27 cellular contexts compared by ENCODE assay signal in genomic region chr2:149370061-149370775, GRCh38.
"Had no signal": no experiment of that assay in that cellular context is flagged by ENCODE, and none has a peak within 500 bp of the region (broad histone marks: within the 10 kb centered on the region; RNA-seq: fewer than 3 reads in every experiment).

No MANE protein-coding gene starts in this region.

- H3K4me3 Mint-ChIP-seq: stimulated activated effector memory CD8-positive, alpha-beta T cell treated with anti-CD3 and anti-CD28 coated beads, Interleukin-12 subunit alpha, Interleukin-12 subunit beta, amount 100 ng/mL, for 72 hours; stimulated activated memory B cell treated with anti-CD40 and anti-IgM and Interleukin-4, amounts not matched to agents 10 μg/mL and 1 μg/mL and 100 μg/mL, for 72 hours; stimulated activated naive B cell treated with anti-CD40 and anti-IgM and Interleukin-4, amounts not matched to agents 10 μg/mL and 1 μg/mL and 100 μg/mL, for 72 hours; stimulated activated naive CD8-positive, alpha-beta T cell treated with anti-CD3 and anti-CD28 coated beads, Interleukin-15, amount 100 ng/mL, for 72 hours; stimulated activated naive CD8-positive, alpha-beta T cell treated with anti-CD3 and anti-CD28 coated beads, Interleukin-15, Interleukin-2, amounts not matched to agents 100 ng/mL and 50 ng/mL, for 24 hours; type B pancreatic cell had no signal

- H3K9me3 Mint-ChIP-seq: stimulated activated effector memory CD8-positive, alpha-beta T cell treated with anti-CD3 and anti-CD28 coated beads, Interleukin-12 subunit alpha, Interleukin-12 subunit beta, amount 100 ng/mL, for 72 hours; stimulated activated naive CD8-positive, alpha-beta T cell treated with anti-CD3 and anti-CD28 coated beads, Interleukin-15, amount 100 ng/mL, for 72 hours; stimulated activated naive CD8-positive, alpha-beta T cell treated with anti-CD3 and anti-CD28 coated beads, Interleukin-15, Interleukin-2, amounts not matched to agents 100 ng/mL and 50 ng/mL, for 24 hours had no signal

- ATAC-seq: stimulated activated effector memory CD8-positive, alpha-beta T cell treated with anti-CD3 and anti-CD28 coated beads, Interleukin-12 subunit alpha, Interleukin-12 subunit beta, amount 100 ng/mL, for 72 hours; stimulated activated memory B cell treated with anti-CD40 and anti-IgM and Interleukin-4, amounts not matched to agents 10 μg/mL and 1 μg/mL and 100 μg/mL, for 72 hours; stimulated activated naive B cell treated with anti-CD40 and anti-IgM and Interleukin-4, amounts not matched to agents 10 μg/mL and 1 μg/mL and 100 μg/mL, for 72 hours; stimulated activated naive CD8-positive, alpha-beta T cell treated with anti-CD3 and anti-CD28 coated beads, Interleukin-15, amount 100 ng/mL, for 72 hours; stimulated activated naive CD8-positive, alpha-beta T cell treated with anti-CD3 and anti-CD28 coated beads, Interleukin-15, Interleukin-2, amounts not matched to agents 100 U/mL and 50 U/mL, for 24 hours; upper lobe of right lung had no signal

- H3K27ac Mint-ChIP-seq: stimulated activated effector memory CD8-positive, alpha-beta T cell treated with anti-CD3 and anti-CD28 coated beads, Interleukin-12 subunit alpha, Interleukin-12 subunit beta, amount 100 ng/mL, for 72 hours; stimulated activated memory B cell treated with anti-CD40 and anti-IgM and Interleukin-4, amounts not matched to agents 10 μg/mL and 1 μg/mL and 100 μg/mL, for 72 hours; stimulated activated naive B cell treated with anti-CD40 and anti-IgM and Interleukin-4, amounts not matched to agents 10 μg/mL and 1 μg/mL and 100 μg/mL, for 72 hours; stimulated activated naive CD8-positive, alpha-beta T cell treated with anti-CD3 and anti-CD28 coated beads, Interleukin-15, amount 100 ng/mL, for 72 hours; stimulated activated naive CD8-positive, alpha-beta T cell treated with anti-CD3 and anti-CD28 coated beads, Interleukin-15, Interleukin-2, amounts not matched to agents 100 ng/mL and 50 ng/mL, for 24 hours; type B pancreatic cell had no signal

- H3K27ac ChIP-seq: stomach, suprapubic skin, testis, thoracic aorta, thyroid gland, tibial artery, tibial nerve, transverse colon, upper lobe of left lung, upper lobe of right lung, uterus, vagina had no signal

- H3K36me3 Mint-ChIP-seq: stimulated activated effector memory CD8-positive, alpha-beta T cell treated with anti-CD3 and anti-CD28 coated beads, Interleukin-12 subunit alpha, Interleukin-12 subunit beta, amount 100 ng/mL, for 72 hours; stimulated activated memory B cell treated with anti-CD40 and anti-IgM and Interleukin-4, amounts not matched to agents 10 μg/mL and 1 μg/mL and 100 μg/mL, for 72 hours; stimulated activated naive B cell treated with anti-CD40 and anti-IgM and Interleukin-4, amounts not matched to agents 10 μg/mL and 1 μg/mL and 100 μg/mL, for 72 hours had no signal

- H3K36me3 ChIP-seq: stomach, suprapubic skin, thoracic aorta, thyroid gland, tibial artery, tibial nerve, transverse colon, upper lobe of left lung, upper lobe of right lung, uterus, vagina had no signal

- H3K4me3 ChIP-seq: stomach, suprapubic skin, testis, thoracic aorta, thyroid gland, tibial artery, tibial nerve, transverse colon, upper lobe of left lung, upper lobe of right lung, uterus, vagina had no signal

- H3K9me3 ChIP-seq: stomach, suprapubic skin, testis, thoracic aorta, thyroid gland, tibial artery, tibial nerve, transverse colon, upper lobe of left lung, upper lobe of right lung, uterus, vagina had no signal

- H3K4me1 ChIP-seq: testis, tibial artery, upper lobe of left lung, upper lobe of right lung, uterus, vagina had no signal

- H3K4me1 Mint-ChIP-seq: stimulated activated effector memory CD8-positive, alpha-beta T cell treated with anti-CD3 and anti-CD28 coated beads, Interleukin-12 subunit alpha, Interleukin-12 subunit beta, amount 100 ng/mL, for 72 hours; stimulated activated memory B cell treated with anti-CD40 and anti-IgM and Interleukin-4, amounts not matched to agents 10 μg/mL and 1 μg/mL and 100 μg/mL, for 72 hours; stimulated activated naive B cell treated with anti-CD40 and anti-IgM and Interleukin-4, amounts not matched to agents 10 μg/mL and 1 μg/mL and 100 μg/mL, for 72 hours; stimulated activated naive CD8-positive, alpha-beta T cell treated with anti-CD3 and anti-CD28 coated beads, Interleukin-15, amount 100 ng/mL, for 72 hours had no signal

- H3K27me3 Mint-ChIP-seq: type B pancreatic cell had no signal

- DNase-seq: stimulated activated CD4-positive, alpha-beta T cell treated with anti-CD3 and anti-CD28 coated beads, Interleukin-2, amount 100 ng/mL, for 48 hours; stimulated activated CD4-positive, alpha-beta T cell treated with anti-CD3 and anti-CD28 coated beads, Interleukin-4, amount 100 ng/mL, for 1 hour; stimulated activated CD4-positive, alpha-beta T cell treated with anti-CD3 and anti-CD28 coated beads, Interleukin-4, amount 100 ng/mL, for 24 hours; stimulated activated CD4-positive, alpha-beta T cell treated with anti-CD3 and anti-CD28 coated beads, Interleukin-4, amount 100 ng/mL, for 4 hours; stimulated activated CD8-positive, alpha-beta memory T cell treated with anti-CD3 and anti-CD28 coated beads, Interleukin-4, amount 100 ng/mL, for 48 hours; stimulated activated naive B cell treated with anti-CD40 and anti-IgM and Interleukin-4, amounts not matched to agents 10 μg/mL and 1 μg/mL and 100 μg/mL, for 72 hours; stimulated activated naive CD4-positive, alpha-beta T cell; stimulated activated naive CD4-positive, alpha-beta T cell treated with Interleukin-2 at 50 U/mL for 16 hours; stimulated activated naive CD8-positive, alpha-beta T cell treated with anti-CD3 and anti-CD28 coated beads, Interleukin-15, amount 100 ng/mL, for 72 hours; stimulated activated naive CD8-positive, alpha-beta T cell treated with anti-CD3 and anti-CD28 coated beads, Interleukin-15, Interleukin-2, amounts not matched to agents 100 U/mL and 50 U/mL, for 24 hours; stomach; substantia nigra; testis; thyroid gland; tibial artery; transverse colon; upper lobe of left lung; upper lobe of right lung; uterus had no signal

- H3K27me3 ChIP-seq: stomach, suprapubic skin, testis, thyroid gland, tibial artery, tibial nerve, transverse colon, upper lobe of left lung, upper lobe of right lung, uterus, vagina had no signal
